ENCODE assay signal across 17 cellular contexts in the genomic region with DNA sequence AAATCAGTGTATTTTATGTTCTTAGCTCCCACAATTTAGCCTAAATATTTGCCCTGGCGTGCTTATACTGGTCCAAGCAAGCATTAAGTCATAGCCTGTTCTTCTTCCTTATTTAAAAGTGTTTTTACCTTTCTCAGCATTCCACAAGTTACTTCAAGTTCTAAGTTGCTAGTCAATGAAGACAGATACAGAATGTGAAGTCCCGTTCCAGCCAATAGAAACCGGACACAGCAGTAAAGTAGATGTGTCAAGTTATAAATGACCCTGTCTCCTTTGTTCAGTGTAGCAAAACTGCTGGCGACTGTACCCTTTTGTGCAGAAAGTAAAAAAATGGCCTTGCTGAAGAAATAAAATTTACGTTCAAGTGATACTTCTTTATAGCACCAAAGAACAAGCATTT. TPM values are rescaled to one million over a fixed set of nuclear protein-coding genes. Genes with fewer than 3 reads are reported as not detected.
A peak's percentile ranks its signal among the peaks of the same experiment; 100 is the strongest.
DNase-seq lines count a peak whose midpoint lies in the region; ATAC-seq and TF ChIP-seq lines count a peak whose summit lies in the region.
"Had no signal": no experiment of that assay in that cellular context is flagged by ENCODE, and none has a peak within 500 bp of the region (broad histone marks: within the 10 kb centered on the region; RNA-seq: fewer than 3 reads in every experiment).

No MANE protein-coding gene starts in this region.

- H3K4me3 Mint-ChIP-seq in CD4-positive, CD25-positive, alpha-beta regulatory T cell: peak overlapping the region in 1 of 4 donors; percentile 28
- H3K4me3 Mint-ChIP-seq in endothelial cell (ENCODE audit: unreplicated experiment) (peak overlapping the region; percentile 10), neural crest cell (peak overlapping the region; percentile 99)
- H3K4me3 Mint-ChIP-seq: activated CD8-positive, alpha-beta T cell treated with anti-CD3 and anti-CD28 coated beads, Interleukin-2, amount 10 ng/mL, durations not matched to agents 7 days and 5 days; activated T-helper 1 cell treated with anti-CD3 and anti-CD28 coated beads, Interleukin-12 subunit alpha, Interleukin-12 subunit beta, Interleukin-2, Interleukin-4 antibody, amounts not matched to agents 30 ng/mL and 10 ng/mL and 1 ng/mL, durations not matched to agents 14 hours and 24 hours and 36 hours; stimulated activated effector memory CD8-positive, alpha-beta T cell treated with anti-CD3 and anti-CD28 coated beads, Interleukin-12 subunit alpha, Interleukin-12 subunit beta, amount 100 ng/mL, for 72 hours had no signal

- TF ChIP-seq CTCF in LNCaP clone FGC (IDR thresholded peaks at IDR 0.05; ENCODE audit: control insufficient read depth, extremely low read depth, insufficient read depth) (no peak), endothelial cell (IDR thresholded peaks at IDR 0.05; ENCODE audit: unreplicated experiment) (no peak), neural crest cell (conservative IDR thresholded peaks at IDR 0.05) (no peak)

- H3K27me3 Mint-ChIP-seq in CD4-positive, CD25-positive, alpha-beta regulatory T cell: peaks cover 4% of the 10 kb centered on the region
- H3K27me3 Mint-ChIP-seq in endothelial cell (ENCODE audit: unreplicated experiment): no peaks in the 10 kb centered on the region
- H3K27me3 Mint-ChIP-seq in neural crest cell (ENCODE audit: low read depth): no peaks in the 10 kb centered on the region

- H3K9me3 ChIP-seq in CD4-positive, CD25-positive, alpha-beta regulatory T cell (ENCODE audit: control insufficient read depth in 2 of 2, low read length in 2 of 2): no peaks in the 10 kb centered on the region
- H3K9me3 ChIP-seq: lower lobe of right lung, SJSA1 had no signal

- H3K9me3 Mint-ChIP-seq in CD4-positive, CD25-positive, alpha-beta regulatory T cell: peaks cover 0 to 2% (median 0%) of the 10 kb centered on the region in 7 donors
- H3K9me3 Mint-ChIP-seq in endothelial cell (ENCODE audit: unreplicated experiment): no peaks in the 10 kb centered on the region
- no peaks in the 10 kb centered on the region for H3K9me3 Mint-ChIP-seq in neural crest cell
- H3K9me3 Mint-ChIP-seq: activated T-helper 1 cell treated with anti-CD3 and anti-CD28 coated beads, Interleukin-12 subunit alpha, Interleukin-12 subunit beta, Interleukin-2, Interleukin-4 antibody, amounts not matched to agents 30 ng/mL and 10 ng/mL and 1 ng/mL, durations not matched to agents 14 hours and 24 hours and 36 hours; stimulated activated effector memory CD8-positive, alpha-beta T cell treated with anti-CD3 and anti-CD28 coated beads, Interleukin-12 subunit alpha, Interleukin-12 subunit beta, amount 100 ng/mL, for 72 hours had no signal

- no peak for DNase-seq in CD4-positive, CD25-positive, alpha-beta regulatory T cell
- peak; percentile 13 for DNase-seq in LNCaP clone FGC (ENCODE audit: low read depth)
- no peak for DNase-seq in endothelial cell (ENCODE audit: low spot score)
- no peak for DNase-seq in neural crest cell (ENCODE audit: low read depth, low spot score)
- no peak for DNase-seq in iPS-NIHi11 (ENCODE audit: low spot score)
- no peak for DNase-seq in NCI-H187 (lab: John Stamatoyannopoulos, UW)
- DNase-seq: activated CD8-positive, alpha-beta T cell treated with anti-CD3 and anti-CD28 coated beads, Interleukin-2, amount 10 ng/mL, durations not matched to agents 7 days and 5 days; aorta; cortex of kidney; DMS79 treated with DMSO at 0.1 percent for 48 hours; lower lobe of right lung; NCI-H1092 treated with DMSO at 0.1 percent for 48 hours had no signal

- no peak for ATAC-seq in CD4-positive, CD25-positive, alpha-beta regulatory T cell (ENCODE audit: low read depth in 2 of 2)
- ATAC-seq in GM21619 (IDR thresholded peaks at IDR 0.05; ENCODE audit: unreplicated experiment) (no peak), GM18873 (IDR thresholded peaks at IDR 0.05; ENCODE audit: low FRiP score, unreplicated experiment) (no peak)
- ATAC-seq: activated CD8-positive, alpha-beta T cell treated with anti-CD3 and anti-CD28 coated beads, Interleukin-2, amount 10 ng/mL, durations not matched to agents 7 days and 5 days; lower lobe of right lung; stimulated activated effector memory CD8-positive, alpha-beta T cell treated with anti-CD3 and anti-CD28 coated beads, Interleukin-12 subunit alpha, Interleukin-12 subunit beta, amount 100 ng/mL, for 72 hours had no signal

- H3K27ac ChIP-seq in CD4-positive, CD25-positive, alpha-beta regulatory T cell (ENCODE audit: insufficient read depth, low read length, poor library complexity, severe bottlenecking): no peak overlapping the region
- H3K27ac ChIP-seq: lower lobe of right lung, SJSA1 had no signal

- H3K27me3 ChIP-seq in CD4-positive, CD25-positive, alpha-beta regulatory T cell (ENCODE audit: control insufficient read depth, insufficient read depth, low read length): no peaks in the 10 kb centered on the region
- H3K27me3 ChIP-seq: SJSA1 had no signal

- H3K4me1 ChIP-seq in CD4-positive, CD25-positive, alpha-beta regulatory T cell (ENCODE audit: control insufficient read depth, insufficient read depth, low read length, poor library complexity, severe bottlenecking): peaks cover 25% of the 10 kb centered on the region

- H3K36me3 ChIP-seq in CD4-positive, CD25-positive, alpha-beta regulatory T cell (ENCODE audit: control insufficient read depth, insufficient read depth, low read length): peaks cover 17% of the 10 kb centered on the region

- H3K4me3 ChIP-seq in CD4-positive, CD25-positive, alpha-beta regulatory T cell (ENCODE audit: low read depth, low read length): no peak overlapping the region
- H3K4me3 ChIP-seq in LNCaP clone FGC (ENCODE audit: low read depth, low read length): no peak overlapping the region
- H3K4me3 ChIP-seq: lower lobe of right lung, SJSA1 had no signal

- H3K36me3 Mint-ChIP-seq in CD4-positive, CD25-positive, alpha-beta regulatory T cell: peaks cover 20% of the 10 kb centered on the region
- H3K36me3 Mint-ChIP-seq in endothelial cell (ENCODE audit: low read depth, unreplicated experiment) (peaks cover 8% of the 10 kb centered on the region), neural crest cell (ENCODE audit: low read depth) (no peaks in the 10 kb centered on the region)

- H3K4me1 Mint-ChIP-seq in CD4-positive, CD25-positive, alpha-beta regulatory T cell: peaks cover 23 to 51% (median 45%) of the 10 kb centered on the region in 4 donors
- H3K4me1 Mint-ChIP-seq in endothelial cell (ENCODE audit: unreplicated experiment): peaks cover 20% of the 10 kb centered on the region
- H3K4me1 Mint-ChIP-seq in neural crest cell: peaks cover 49% of the 10 kb centered on the region

- H3K27ac Mint-ChIP-seq in CD4-positive, CD25-positive, alpha-beta regulatory T cell: peak overlapping the region in 2 of 3 donors; percentile 20 to 71
- H3K27ac Mint-ChIP-seq in endothelial cell (ENCODE audit: unreplicated experiment) (no peak overlapping the region), neural crest cell (ENCODE audit: unreplicated experiment) (no peak overlapping the region)
- H3K27ac Mint-ChIP-seq: activated CD8-positive, alpha-beta T cell treated with anti-CD3 and anti-CD28 coated beads, Interleukin-2, amount 10 ng/mL, durations not matched to agents 7 days and 5 days; activated T-helper 1 cell treated with anti-CD3 and anti-CD28 coated beads, Interleukin-12 subunit alpha, Interleukin-12 subunit beta, Interleukin-2, Interleukin-4 antibody, amounts not matched to agents 30 ng/mL and 10 ng/mL and 1 ng/mL, durations not matched to agents 14 hours and 24 hours and 36 hours; stimulated activated effector memory CD8-positive, alpha-beta T cell treated with anti-CD3 and anti-CD28 coated beads, Interleukin-12 subunit alpha, Interleukin-12 subunit beta, amount 100 ng/mL, for 72 hours had no signal

RNA-seq across cellular contexts. Expression of a gene that starts 3.9 kb away (rescaled TPM):
- total RNA-seq in CD4-positive, CD25-positive, alpha-beta regulatory T cell: 3.9 TPM
- polyA plus RNA-seq in CD4-positive, CD25-positive, alpha-beta regulatory T cell: 1 to 10 TPM; 3.9 to 4.7 (median 4.2) TPM
- total RNA-seq in endothelial cell (ENCODE audit: unreplicated experiment) (5.2 TPM), neural crest cell (5.9 and 6.2 TPM in 2 replicates)

RNA-seq across cellular contexts. Expression of a gene that starts 46.4 kb away (rescaled TPM):
- total RNA-seq in CD4-positive, CD25-positive, alpha-beta regulatory T cell: not detected
- not detected for polyA plus RNA-seq in CD4-positive, CD25-positive, alpha-beta regulatory T cell
- total RNA-seq in endothelial cell (ENCODE audit: unreplicated experiment): 0.23 TPM
- 1.7 and 1.8 TPM in 2 replicates for total RNA-seq in neural crest cell
- total RNA-seq: activated CD8-positive, alpha-beta T cell treated with anti-CD3 and anti-CD28 coated beads, Interleukin-2, amount 10 ng/mL, durations not matched to agents 7 days and 5 days; activated T-helper 1 cell treated with anti-CD3 and anti-CD28 coated beads, Interleukin-12 subunit alpha, Interleukin-12 subunit beta, Interleukin-2, Interleukin-4 antibody, amounts not matched to agents 30 ng/mL and 10 ng/mL and 1 ng/mL, durations not matched to agents 14 hours and 24 hours and 36 hours; aorta had no signal

Comparison
In these comparisons a context has a peak if more than half of its experiments do, and no peak if none do; other contexts are left out.
1. H3K27ac Mint-ChIP-seq: peak in CD4-positive, CD25-positive, alpha-beta regulatory T cell (2 of 3); none in endothelial cell (single experiment) and neural crest cell (single experiment).